10 cellular contexts compared by ENCODE assay signal in genomic region chr1:112544011-112544688, GRCh38. TPM values are rescaled to one million over a fixed set of nuclear protein-coding genes. Genes with fewer than 3 reads are reported as not detected.
A peak's percentile ranks its signal among the peaks of the same experiment; 100 is the strongest.
DNase-seq lines count a peak whose midpoint lies in the region; ATAC-seq and TF ChIP-seq lines count a peak whose summit lies in the region.
"Had no signal": no experiment of that assay in that cellular context is flagged by ENCODE, and none has a peak within 500 bp of the region (broad histone marks: within the 10 kb centered on the region; RNA-seq: fewer than 3 reads in every experiment).

No MANE protein-coding gene starts in this region.

- H3K4me1 Mint-ChIP-seq in nephron progenitor cell, result peaks cover 6% of the 10 kb centered on the region

- no peak for ATAC-seq in GM19023 (IDR thresholded peaks at IDR 0.05; ENCODE audit: unreplicated experiment)

- TF ChIP-seq CTCF in nephron progenitor cell (IDR thresholded peaks at IDR 0.05), result no peak

- peaks cover 25% of the 10 kb centered on the region for H3K36me3 Mint-ChIP-seq in nephron progenitor cell (ENCODE audit: low read depth)

- H3K4me3 Mint-ChIP-seq in nephron progenitor cell, result no peak overlapping the region

- no peaks in the 10 kb centered on the region for H3K9me3 Mint-ChIP-seq in nephron progenitor cell

- H3K27me3 Mint-ChIP-seq in nephron progenitor cell (ENCODE audit: low read depth, poor library complexity), result no peaks in the 10 kb centered on the region

- DNase-seq in COLO829 (ENCODE audit: low spot score) (peak; percentile 14), OCI-M1 (lab: John Stamatoyannopoulos, UW) (peak; percentile 33), epithelial cell of prostate (ENCODE audit: low read depth, low spot score) (peak; percentile 62), nephron progenitor cell (no peak), NCI-H1417 (lab: John Stamatoyannopoulos, UW) (no peak), mesenteric fat pad (ENCODE audit: low spot score) (no peak)
- DNase-seq in stimulated activated CD4-positive, alpha-beta T cell treated with anti-CD3 and anti-CD28 coated beads, Interleukin-4, amount 100 ng/mL, for 4 hours, result no peak
- DNase-seq: NCI-H1105, nucleus accumbens had no signal

- H3K27ac Mint-ChIP-seq in nephron progenitor cell, result peak overlapping the region; percentile 45

- peak overlapping the region; percentile 90 for H3K27ac ChIP-seq in epithelial cell of prostate

RNA-seq across cellular contexts. Expression of gene WNT2B, which starts 35.4 kb away (rescaled TPM):
- 3.9 TPM for total RNA-seq in mesenteric fat pad

Comparison
In these comparisons a context has a peak if more than half of its experiments do, and no peak if none do; other contexts are left out.
1. DNase-seq: peak in COLO829 (single experiment), OCI-M1 (single experiment) and epithelial cell of prostate (single experiment); none in nephron progenitor cell (single experiment), NCI-H1417 (0 of 3), mesenteric fat pad (single experiment) and stimulated activated CD4-positive, alpha-beta T cell treated with anti-CD3 and anti-CD28 coated beads, Interleukin-4, amount 100 ng/mL, for 4 hours (0 of 2).